Comparison of ENCODE assay signal across 26 cellular contexts in genomic region chr6:12534454-12534853, GRCh38.
"Had no signal": no experiment of that assay in that cellular context is flagged by ENCODE, and none has a peak within 500 bp of the region (broad histone marks: within the 10 kb centered on the region; RNA-seq: fewer than 3 reads in every experiment).

No MANE protein-coding gene starts in this region.

- H3K27ac ChIP-seq: neutrophil, pancreas, prostate gland, skin epidermis, stomach, thoracic aorta, thyroid gland, tibial nerve, upper lobe of left lung, vagina had no signal

- ATAC-seq: naive thymus-derived CD8-positive, alpha-beta T cell; natural killer cell treated with Interleukin-12 subunit alpha and Interleukin-12 subunit beta and Interleukin-15 and Interleukin-18, amount 100 ng/mL, for 72 hours; pancreas; right cardiac atrium; sciatic nerve; stimulated activated effector memory CD8-positive, alpha-beta T cell treated with anti-CD3 and anti-CD28 coated beads, Interleukin-12 subunit alpha, Interleukin-12 subunit beta, amount 100 ng/mL, for 72 hours; stimulated activated naive B cell treated with anti-CD40 and anti-IgM and Interleukin-4, amounts not matched to agents 10 μg/mL and 1 μg/mL and 100 μg/mL, for 72 hours had no signal

- H3K4me3 ChIP-seq: pancreas, prostate gland, skin epidermis, stomach, thoracic aorta, thyroid gland, tibial nerve, upper lobe of left lung, vagina had no signal

- DNase-seq: naive thymus-derived CD8-positive, alpha-beta T cell; nephron progenitor cell; nucleus accumbens; pancreas; retina; right cardiac atrium; stimulated activated CD4-positive, alpha-beta T cell treated with anti-CD3 and anti-CD28 coated beads, Interleukin-15, amount 100 ng/mL, for 24 hours; stimulated activated CD4-positive, alpha-beta T cell treated with anti-CD3 and anti-CD28 coated beads, Interleukin-2, amount 100 ng/mL, for 24 hours; stimulated activated CD4-positive, alpha-beta T cell treated with anti-CD3 and anti-CD28 coated beads, Interleukin-2, amount 100 ng/mL, for 48 hours; stimulated activated CD4-positive, alpha-beta T cell treated with anti-CD3 and anti-CD28 coated beads, Interleukin-4, amount 100 ng/mL, for 24 hours; stimulated activated naive B cell treated with anti-CD40 and anti-IgM and Interleukin-4, amounts not matched to agents 10 μg/mL and 1 μg/mL and 100 μg/mL, for 72 hours; stimulated activated naive CD4-positive, alpha-beta T cell treated with Interleukin-2 at 50 U/mL for 16 hours; stomach; thyroid gland; trophoblast cell; upper lobe of left lung had no signal

- H3K36me3 ChIP-seq: neutrophil, pancreas, prostate gland, stomach, thoracic aorta, thyroid gland, tibial nerve, upper lobe of left lung, vagina had no signal

- H3K9me3 ChIP-seq: neutrophil, pancreas, prostate gland, stomach, thoracic aorta, thyroid gland, tibial nerve, upper lobe of left lung, vagina had no signal

- H3K27me3 ChIP-seq: neutrophil, pancreas, stomach, thyroid gland, tibial nerve, upper lobe of left lung, vagina had no signal

- FAIRE-seq: pancreas, urothelium cell line had no signal

- H3K4me1 ChIP-seq: prostate gland, thyroid gland, vagina had no signal
